16 cellular contexts compared by ENCODE assay signal in the genomic region with DNA sequence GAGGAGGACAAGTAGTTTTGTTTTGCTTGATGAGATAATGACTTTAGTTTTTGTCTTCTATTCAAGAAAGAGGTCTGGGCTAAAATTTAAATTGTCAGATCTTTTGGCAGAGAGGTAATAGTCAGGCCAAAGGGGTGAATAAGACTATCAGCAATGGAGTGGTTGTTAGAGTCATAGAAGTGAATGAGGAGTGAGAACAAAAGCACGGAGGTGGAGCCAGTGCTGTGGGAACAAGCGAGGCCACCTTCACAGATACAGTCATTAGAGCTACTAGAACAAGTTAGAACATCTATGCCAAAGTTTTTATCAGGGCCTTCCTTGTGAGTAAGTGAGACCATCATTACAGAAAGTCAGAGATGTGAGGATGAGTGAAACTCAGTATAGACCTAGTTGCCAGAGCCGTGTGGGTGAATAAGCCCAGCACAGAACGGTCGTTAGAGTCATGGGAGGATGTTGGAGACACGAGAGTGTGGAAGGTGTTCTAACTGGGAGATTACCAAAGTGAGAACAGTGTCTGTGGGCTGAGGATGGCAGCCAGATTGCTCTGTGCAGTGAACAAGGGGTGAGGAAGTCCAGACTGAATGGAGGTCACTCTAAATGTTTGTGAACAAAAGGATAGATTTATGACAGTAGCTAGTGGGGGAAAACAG.
DNase-seq lines count a peak whose midpoint lies in the region; ATAC-seq and TF ChIP-seq lines count a peak whose summit lies in the region.
"Had no signal": no experiment of that assay in that cellular context is flagged by ENCODE, and none has a peak within 500 bp of the region (broad histone marks: within the 10 kb centered on the region; RNA-seq: fewer than 3 reads in every experiment).

No MANE protein-coding gene starts in this region.

- no peak for DNase-seq in MCF 10A (ENCODE audit: unreplicated experiment)
- no peak for DNase-seq in breast epithelium (ENCODE audit: low spot score in 2 of 2)
- no peak for DNase-seq in WTC11 (ENCODE audit: low spot score)
- peak; percentile 29 for DNase-seq in epithelial cell of esophagus (ENCODE audit: low read depth)
- DNase-seq in neuronal stem cell (ENCODE audit: low spot score) = no peak
- DNase-seq in glomerular visceral epithelial cell (ENCODE audit: extremely low spot score) = no peak
- DNase-seq in NCI-H2081 (lab: John Stamatoyannopoulos, UW) = no peak
- no peak for DNase-seq in NCI-H226
- DNase-seq: Calu3; CD4-positive, CD25-positive, alpha-beta regulatory T cell; DMS 273 treated with DMSO at 0.1 percent for 48 hours; GOT3; IMR-90 had no signal

- TF ChIP-seq CTCF in MCF 10A (IDR thresholded peaks at IDR 0.05; ENCODE audit: unreplicated experiment) (no peak), breast epithelium (IDR thresholded peaks at IDR 0.05) (no peak), WTC11 (IDR thresholded peaks at IDR 0.05) (no peak), epithelial cell of esophagus (IDR thresholded peaks at IDR 0.05; ENCODE audit: insufficient read depth, low read depth, low read length, missing control alignments) (no peak)

- no peak overlapping the region for H2AK5ac ChIP-seq in neuronal stem cell (ENCODE audit: low read depth, low read length)

- H3K4me1 ChIP-seq in breast epithelium (no peaks in the 10 kb centered on the region), neuronal stem cell (ENCODE audit: control insufficient read depth in 2 of 2, insufficient read depth in 1 of 2, low read depth in 1 of 2, low read length in 2 of 2) (peaks cover 2 to 3% of the 10 kb centered on the region in 2 donors)
- H3K4me1 ChIP-seq: BLaER1 treated with 17β-estradiol and CSF1 and Interleukin-3, amounts not matched to agents 10 nM and 100 nM; HAP-1 had no signal

- no peaks in the 10 kb centered on the region for H3K79me1 ChIP-seq in neuronal stem cell (ENCODE audit: low read depth, low read length)

- no peak overlapping the region for H2BK12ac ChIP-seq in neuronal stem cell (ENCODE audit: low read length)

- H3K4me3 Mint-ChIP-seq in MCF 10A (ENCODE audit: unreplicated experiment) (no peak overlapping the region), WTC11 (no peak overlapping the region)
- H3K4me3 Mint-ChIP-seq: CD4-positive, CD25-positive, alpha-beta regulatory T cell had no signal

- CTCF ChIA-PET in MCF 10A (lab: Yijun Ruan, JAX) (no interaction called here), WTC11 (lab: Charles Lee) (no interaction called here)

- no peak overlapping the region for H3K4me2 ChIP-seq in neuronal stem cell (ENCODE audit: insufficient read depth, low read length, poor library complexity, severe bottlenecking)
- H3K4me2 ChIP-seq: BLaER1 treated with 17β-estradiol and CSF1 and Interleukin-3, amounts not matched to agents 10 nM and 100 nM had no signal

- H3K27me3 Mint-ChIP-seq in MCF 10A (ENCODE audit: insufficient read depth, unreplicated experiment) (no peaks in the 10 kb centered on the region), WTC11 (ENCODE audit: low read depth) (no peaks in the 10 kb centered on the region)
- H3K27me3 Mint-ChIP-seq: CD4-positive, CD25-positive, alpha-beta regulatory T cell had no signal

- H3K27ac Mint-ChIP-seq in MCF 10A (ENCODE audit: low read depth, unreplicated experiment) (peak overlapping the region; percentile 13), WTC11 (peak overlapping the region; percentile 61)

- no peaks in the 10 kb centered on the region for H3K9me3 ChIP-seq in breast epithelium
- peaks cover 0 to 8% of the 10 kb centered on the region in 2 donors for H3K9me3 ChIP-seq in neuronal stem cell (replicated peaks in 1 of 2; ENCODE audit: control insufficient read depth in 2 of 2, insufficient read depth in 1 of 2, low read depth in 1 of 2, low read length in 2 of 2)
- H3K9me3 ChIP-seq: HAP-1 had no signal

- H2AFZ ChIP-seq in neuronal stem cell (ENCODE audit: low read length) = peak overlapping the region; percentile 2

- H3K14ac ChIP-seq in neuronal stem cell (ENCODE audit: low read length) = peak overlapping the region; percentile 14

- H3K36me3 ChIP-seq in breast epithelium = no peaks in the 10 kb centered on the region
- no peaks in the 10 kb centered on the region for H3K36me3 ChIP-seq in neuronal stem cell (replicated peaks in 1 of 2; ENCODE audit: control insufficient read depth in 2 of 2, insufficient read depth in 2 of 2, low read length in 2 of 2)
- H3K36me3 ChIP-seq: HAP-1 had no signal

- H3K9me3 Mint-ChIP-seq in MCF 10A (ENCODE audit: unreplicated experiment) (peaks cover 7% of the 10 kb centered on the region), WTC11 (peaks cover 12% of the 10 kb centered on the region)

- no peak overlapping the region for H2BK15ac ChIP-seq in neuronal stem cell (ENCODE audit: low read length)

- no peak overlapping the region for H3K4me3 ChIP-seq in breast epithelium
- no peak overlapping the region for H3K4me3 ChIP-seq in epithelial cell of esophagus (ENCODE audit: low read length)
- H3K4me3 ChIP-seq in neuronal stem cell (ENCODE audit: low read length in 2 of 2) = no peak overlapping the region
- H3K4me3 ChIP-seq: BLaER1 treated with 17β-estradiol and CSF1 and Interleukin-3, amounts not matched to agents 10 nM and 100 nM; HAP-1 had no signal

- no peak overlapping the region for H3K9ac ChIP-seq in neuronal stem cell (ENCODE audit: low read depth, low read length, poor library complexity)
- H3K9ac ChIP-seq: BLaER1 treated with 17β-estradiol and CSF1 and Interleukin-3, amounts not matched to agents 10 nM and 100 nM had no signal

- H3K27me3 ChIP-seq in breast epithelium (no peaks in the 10 kb centered on the region), neuronal stem cell (ENCODE audit: control insufficient read depth in 3 of 3, insufficient read depth in 3 of 3, low read depth in 1 of 3, low read length in 3 of 3) (no peaks in the 10 kb centered on the region)
- H3K27me3 ChIP-seq: BLaER1 treated with 17β-estradiol and CSF1 and Interleukin-3, amounts not matched to agents 10 nM and 100 nM had no signal

- BruUV-seq in MCF 10A (replicated peaks; lab: Mats Ljungman, UMichigan) = no TSS peak

- H3K4ac ChIP-seq in neuronal stem cell (ENCODE audit: low read length) = no peak overlapping the region

- no peak overlapping the region for H2BK120ac ChIP-seq in neuronal stem cell (ENCODE audit: low read depth, low read length)

- H3K36me3 Mint-ChIP-seq in MCF 10A (ENCODE audit: insufficient read depth, unreplicated experiment) (no peaks in the 10 kb centered on the region), WTC11 (peaks cover 8% of the 10 kb centered on the region)

- WGBS in neuronal stem cell (ENCODE audit: extremely low coverage in 2 of 2, insufficient read length in 2 of 2, insufficient replicate concordance in 1 of 2), 2 donors = no CpG with 5 or more reads among the region's 6 CpGs

- no peak for ATAC-seq in WTC11

- H3K27ac ChIP-seq in breast epithelium (no peak overlapping the region), neuronal stem cell (replicated peaks; ENCODE audit: low read length) (no peak overlapping the region)
- H3K27ac ChIP-seq: 22Rv1; BLaER1 treated with 17β-estradiol and CSF1 and Interleukin-3, amounts not matched to agents 10 nM and 100 nM had no signal

- intact Hi-C loops in MCF 10A (cut with micrococcal nuclease) (no loop called here), breast epithelium (cut with DNase I; ENCODE audit: low total_unique reads) (no loop called here)

- no peak overlapping the region for H3K18ac ChIP-seq in neuronal stem cell (ENCODE audit: low read length)

- no peak overlapping the region for H4K8ac ChIP-seq in neuronal stem cell (ENCODE audit: low read depth, low read length)

- H3K4me1 Mint-ChIP-seq in MCF 10A (ENCODE audit: insufficient read depth, unreplicated experiment) (peaks cover 17% of the 10 kb centered on the region), WTC11 (no peaks in the 10 kb centered on the region)

- POLR2A ChIA-PET in MCF 10A (lab: Yijun Ruan, JAX) = interaction anchor here (0.6 kb wide), 1 partner anchor 717 kb away, joined by 4 read pairs; no protein-coding TSS in a partner anchor
- POLR2A ChIA-PET in WTC11 (lab: Charles Lee) = interaction anchor here (0.6 kb wide), 1 partner anchor 351 kb away, joined by 3 read pairs; no protein-coding TSS in a partner anchor

- TF ChIP-seq POLR2A in breast epithelium (IDR thresholded peaks at IDR 0.05) = no peak

- no peak overlapping the region for H2BK5ac ChIP-seq in neuronal stem cell (ENCODE audit: low read length)

- H4K91ac ChIP-seq in neuronal stem cell (ENCODE audit: low read depth, low read length, poor library complexity) = no peak overlapping the region

- H3K23ac ChIP-seq in neuronal stem cell (ENCODE audit: low read depth, low read length, poor library complexity) = no peak overlapping the region

TF ChIP-seq in WTC11, 78 proteins besides CTCF, POLR2A, EP300 and RAD21:
- no peak for TF ChIP-seq ZBTB21 (CRISPR knock-in tag; IDR thresholded peaks at IDR 0.05; ENCODE audit: borderline replicate concordance)
- TF ChIP-seq, protein P1, sequence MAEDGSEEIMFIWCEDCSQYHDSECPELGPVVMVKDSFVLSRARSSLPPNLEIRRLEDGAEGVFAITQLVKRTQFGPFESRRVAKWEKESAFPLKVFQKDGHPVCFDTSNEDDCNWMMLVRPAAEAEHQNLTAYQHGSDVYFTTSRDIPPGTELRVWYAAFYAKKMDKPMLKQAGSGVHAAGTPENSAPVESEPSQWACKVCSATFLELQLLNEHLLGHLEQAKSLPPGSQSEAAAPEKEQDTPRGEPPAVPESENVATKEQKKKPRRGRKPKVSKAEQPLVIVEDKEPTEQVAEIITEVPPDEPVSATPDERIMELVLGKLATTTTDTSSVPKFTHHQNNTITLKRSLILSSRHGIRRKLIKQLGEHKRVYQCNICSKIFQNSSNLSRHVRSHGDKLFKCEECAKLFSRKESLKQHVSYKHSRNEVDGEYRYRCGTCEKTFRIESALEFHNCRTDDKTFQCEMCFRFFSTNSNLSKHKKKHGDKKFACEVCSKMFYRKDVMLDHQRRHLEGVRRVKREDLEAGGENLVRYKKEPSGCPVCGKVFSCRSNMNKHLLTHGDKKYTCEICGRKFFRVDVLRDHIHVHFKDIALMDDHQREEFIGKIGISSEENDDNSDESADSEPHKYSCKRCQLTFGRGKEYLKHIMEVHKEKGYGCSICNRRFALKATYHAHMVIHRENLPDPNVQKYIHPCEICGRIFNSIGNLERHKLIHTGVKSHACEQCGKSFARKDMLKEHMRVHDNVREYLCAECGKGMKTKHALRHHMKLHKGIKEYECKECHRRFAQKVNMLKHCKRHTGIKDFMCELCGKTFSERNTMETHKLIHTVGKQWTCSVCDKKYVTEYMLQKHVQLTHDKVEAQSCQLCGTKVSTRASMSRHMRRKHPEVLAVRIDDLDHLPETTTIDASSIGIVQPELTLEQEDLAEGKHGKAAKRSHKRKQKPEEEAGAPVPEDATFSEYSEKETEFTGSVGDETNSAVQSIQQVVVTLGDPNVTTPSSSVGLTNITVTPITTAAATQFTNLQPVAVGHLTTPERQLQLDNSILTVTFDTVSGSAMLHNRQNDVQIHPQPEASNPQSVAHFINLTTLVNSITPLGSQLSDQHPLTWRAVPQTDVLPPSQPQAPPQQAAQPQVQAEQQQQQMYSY (CRISPR knock-in tag; IDR thresholded peaks at IDR 0.05) = peak; percentile 75; the same call in 1 of the 2 replicates
